In the genomic region with DNA sequence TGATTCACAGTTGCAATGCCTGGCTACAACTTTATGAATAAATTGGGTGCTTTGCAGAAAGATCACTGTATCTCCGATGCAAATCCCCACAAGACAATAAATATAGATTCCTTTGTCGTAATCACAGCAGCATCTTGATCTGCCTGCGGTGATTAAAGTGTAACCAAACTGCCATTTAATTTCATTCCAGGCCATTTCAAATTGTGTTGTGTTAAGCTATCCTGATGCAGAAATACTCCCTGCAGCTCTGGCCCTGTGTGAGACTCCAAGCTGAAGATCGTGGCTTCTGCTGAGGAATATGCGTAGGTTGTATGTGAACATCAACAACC, we compare ENCODE assay signal across 15 cellular contexts. TPM values are rescaled to one million over a fixed set of nuclear protein-coding genes. Genes with fewer than 3 reads are reported as not detected.
A peak's percentile ranks its signal among the peaks of the same experiment; 100 is the strongest.
DNase-seq lines count a peak whose midpoint lies in the region; ATAC-seq and TF ChIP-seq lines count a peak whose summit lies in the region.
"Had no signal": no experiment of that assay in that cellular context is flagged by ENCODE, and none has a peak within 500 bp of the region (broad histone marks: within the 10 kb centered on the region; RNA-seq: fewer than 3 reads in every experiment).

No MANE protein-coding gene starts in this region.

- H3K36me3 ChIP-seq in lower lobe of right lung: no peaks in the 10 kb centered on the region
- no peaks in the 10 kb centered on the region for H3K36me3 ChIP-seq in right atrium auricular region

- DNase-seq in substantia nigra (lab: John Stamatoyannopoulos, UW): no peak
- DNase-seq in lower lobe of right lung: no peak
- DNase-seq in RPMI8226: no peak
- no peak for DNase-seq in right atrium auricular region (ENCODE audit: low spot score)
- DNase-seq: Calu3; CD8-positive, alpha-beta T cell; DMS79 treated with DMSO at 0.1 percent for 48 hours; GF-D8; GM23248; HCEC 1CT had no signal

- H3K9me3 ChIP-seq in lower lobe of right lung: peaks cover 6% of the 10 kb centered on the region
- peaks cover 0 to 11% of the 10 kb centered on the region in 2 donors for H3K9me3 ChIP-seq in right atrium auricular region

- ATAC-seq in lower lobe of right lung (no peak), GM21576 (IDR thresholded peaks at IDR 0.05; ENCODE audit: unreplicated experiment) (no peak)
- ATAC-seq: CD8-positive, alpha-beta T cell had no signal

- no peaks in the 10 kb centered on the region for H3K27me3 ChIP-seq in layer of hippocampus (ENCODE audit: control insufficient read depth, insufficient read depth, low read length)
- no peaks in the 10 kb centered on the region for H3K27me3 ChIP-seq in lower lobe of right lung (ENCODE audit: low read depth)
- no peaks in the 10 kb centered on the region for H3K27me3 ChIP-seq in right atrium auricular region
- H3K27me3 ChIP-seq: BLaER1 treated with 17β-estradiol and CSF1 and Interleukin-3, amounts not matched to agents 10 nM and 100 nM had no signal

- intact Hi-C loops in lower lobe of right lung (cut with DNase I): no loop called here

- H3K27ac ChIP-seq in layer of hippocampus (ENCODE audit: low read depth, low read length): peak overlapping the region; percentile 58
- peak overlapping the region; percentile 68 for H3K27ac ChIP-seq in substantia nigra (ENCODE audit: low read depth, low read length, poor library complexity, severe bottlenecking)
- no peak overlapping the region for H3K27ac ChIP-seq in lower lobe of right lung
- no peak overlapping the region for H3K27ac ChIP-seq in right atrium auricular region
- H3K27ac ChIP-seq: BLaER1 treated with 17β-estradiol and CSF1 and Interleukin-3, amounts not matched to agents 10 nM and 100 nM; GM23248 had no signal

- H3K4me1 ChIP-seq in lower lobe of right lung (no peaks in the 10 kb centered on the region), right atrium auricular region (no peaks in the 10 kb centered on the region)

- TF ChIP-seq CTCF in brain (conservative IDR thresholded peaks at IDR 0.05) (no peak), lower lobe of right lung (IDR thresholded peaks at IDR 0.05) (no peak), right atrium auricular region (IDR thresholded peaks at IDR 0.05) (no peak)

- peak overlapping the region in 4 of 5 experiments; percentile 67 to 96 (median 78) for H3K27ac Mint-ChIP-seq in brain
- H3K27ac Mint-ChIP-seq: B cell; CD8-positive, alpha-beta T cell had no signal

- H3K4me3 ChIP-seq in lower lobe of right lung (no peak overlapping the region), right atrium auricular region (no peak overlapping the region)
- H3K4me3 ChIP-seq: BLaER1 treated with 17β-estradiol and CSF1 and Interleukin-3, amounts not matched to agents 10 nM and 100 nM; GM23248 had no signal

- no peak overlapping the region for H3K4me3 Mint-ChIP-seq in brain
- H3K4me3 Mint-ChIP-seq: B cell; CD8-positive, alpha-beta T cell had no signal

- H3K36me3 Mint-ChIP-seq in brain: no peaks in the 10 kb centered on the region
- H3K36me3 Mint-ChIP-seq: CD8-positive, alpha-beta T cell had no signal

- H3K9me3 Mint-ChIP-seq in brain: peaks cover 0 to 14% (median under 1%) of the 10 kb centered on the region in 5 experiments

- H3K4me1 Mint-ChIP-seq in brain: peaks cover 28% of the 10 kb centered on the region
- H3K4me1 Mint-ChIP-seq: B cell had no signal

- H3K27me3 Mint-ChIP-seq in brain: no peaks in the 10 kb centered on the region

RNA-seq across cellular contexts. Expression of a gene that starts 40.8 kb away (rescaled TPM):
- 110 TPM for polyA plus RNA-seq in brain (ENCODE audit: insufficient read depth, low read depth, low replicate concordance)
- 1.4 TPM for total RNA-seq in lower lobe of right lung
- total RNA-seq in right atrium auricular region: under 1 TPM in 1 of 2 donors, not detected in 1; 0.16 TPM
- total RNA-seq: B cell, GM23248 had no signal
- polyA plus RNA-seq: GM23248 had no signal

Comparison
In these comparisons a context has a peak if more than half of its experiments do, and no peak if none do; other contexts are left out.
1. H3K27ac ChIP-seq: peak in layer of hippocampus (single experiment) and substantia nigra (single experiment); none in lower lobe of right lung (single experiment) and right atrium auricular region (0 of 2).